1 cellular context compared by ENCODE assay signal in genomic region chr6:152220785-152221184, GRCh38.
TF ChIP-seq lines count a peak whose summit lies in the region.

No MANE protein-coding gene starts in this region.

TF ChIP-seq in H1, 55 proteins besides CTCF, POLR2A, EP300 and RAD21 (continued from another document):
- TF ChIP-seq CHD7 (IDR thresholded peaks at IDR 0.05; ENCODE audit: insufficient replicate concordance, low read length) (no peak), ATF3 (IDR thresholded peaks at IDR 0.05; ENCODE audit: insufficient read depth, low read depth, low read length) (no peak), ASH2L (IDR thresholded peaks at IDR 0.05; ENCODE audit: low read length) (no peak), ZNF274 (IDR thresholded peaks at IDR 0.05; ENCODE audit: borderline replicate concordance, extremely low read depth, low read length) (no peak), TAF1 (IDR thresholded peaks at IDR 0.05; ENCODE audit: low read depth, low read length) (no peak), HDAC2 (IDR thresholded peaks at IDR 0.05; ENCODE audit: borderline replicate concordance in 1 of 2, low read depth in 2 of 2, low read length in 2 of 2) (no peak), USF2 (IDR thresholded peaks at IDR 0.05; ENCODE audit: low read length) (no peak), BACH1 (IDR thresholded peaks at IDR 0.05; ENCODE audit: low read length) (no peak), SIN3A (conservative IDR thresholded peaks at IDR 0.05 in 1 of 2, IDR thresholded peaks at IDR 0.05 in 1 of 2; ENCODE audit: low read depth in 1 of 2, low read length in 2 of 2) (no peak), KDM1A (IDR thresholded peaks at IDR 0.05; ENCODE audit: borderline replicate concordance, low read length) (no peak), YY1 (IDR thresholded peaks at IDR 0.05; ENCODE audit: low read depth, low read length) (no peak), SUZ12 (IDR thresholded peaks at IDR 0.05; ENCODE audit: low read length) (no peak), CHD2 (IDR thresholded peaks at IDR 0.05; ENCODE audit: low read length) (no peak), GABPA (IDR thresholded peaks at IDR 0.05; ENCODE audit: borderline replicate concordance, insufficient read depth, low read length) (no peak), BCL11A (IDR thresholded peaks at IDR 0.05; ENCODE audit: low read depth in 2 of 2, low read length in 2 of 2) (no peak), CTBP2 (IDR thresholded peaks at IDR 0.05; ENCODE audit: borderline replicate concordance, insufficient read depth, insufficient read length, low read length) (no peak), SIX5 (IDR thresholded peaks at IDR 0.05; ENCODE audit: low read depth, low read length) (no peak), SIRT6 (IDR thresholded peaks at IDR 0.05; ENCODE audit: low read length) (no peak)
